ENCODE assay signal across 15 cellular contexts in the genomic region with DNA sequence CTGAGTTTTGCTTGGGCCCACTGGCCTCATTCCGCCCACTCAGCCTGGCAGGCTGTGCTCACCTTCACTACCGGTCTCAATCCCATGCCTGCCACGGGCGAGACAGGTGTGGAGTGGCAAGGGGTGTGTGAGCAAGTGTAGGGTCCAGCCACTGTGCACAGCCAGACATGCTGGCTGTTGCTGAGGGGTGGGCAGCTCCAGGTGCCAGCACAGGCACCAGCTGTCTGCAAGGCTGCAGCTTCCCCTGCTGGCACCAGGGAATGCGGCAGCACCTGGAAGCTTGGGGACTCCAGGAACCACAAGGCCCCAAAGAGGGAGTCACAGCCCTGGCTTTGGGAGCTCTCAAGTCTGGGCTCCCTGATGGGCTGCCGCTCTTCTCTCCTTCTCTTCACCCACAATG.
DNase-seq lines count a peak whose midpoint lies in the region; ATAC-seq and TF ChIP-seq lines count a peak whose summit lies in the region.
"Had no signal": no experiment of that assay in that cellular context is flagged by ENCODE, and none has a peak within 500 bp of the region (broad histone marks: within the 10 kb centered on the region; RNA-seq: fewer than 3 reads in every experiment).

No MANE protein-coding gene starts in this region.

- H3K4me1 ChIP-seq in SK-N-SH (ENCODE audit: control insufficient read depth in 1 of 2, insufficient read depth in 2 of 2, low read depth in 1 of 2, low read length in 1 of 2) = no peaks in the 10 kb centered on the region; a peak in 1 of 4 replicates
- H3K4me1 ChIP-seq in HUES48 (ENCODE audit: control insufficient read depth, insufficient read depth, low read length) = peaks cover 6% of the 10 kb centered on the region
- no peaks in the 10 kb centered on the region for H3K4me1 ChIP-seq in foreskin keratinocyte
- no peaks in the 10 kb centered on the region for H3K4me1 ChIP-seq in neural progenitor cell
- H3K4me1 ChIP-seq in esophagus squamous epithelium = no peaks in the 10 kb centered on the region
- H3K4me1 ChIP-seq: BLaER1 treated with 17β-estradiol and CSF1 and Interleukin-3, amounts not matched to agents 10 nM and 100 nM had no signal

- intact Hi-C loops in esophagus squamous epithelium (cut with DNase I) = no loop called here

- H3F3A ChIP-seq in SK-N-SH (replicated peaks; ENCODE audit: insufficient read depth) (no peaks in the 10 kb centered on the region), neural progenitor cell (ENCODE audit: low read depth) (no peaks in the 10 kb centered on the region)

- no peak for TF ChIP-seq POLR2A in esophagus squamous epithelium (IDR thresholded peaks at IDR 0.05)

- H3K27ac ChIP-seq in SK-N-SH (ENCODE audit: low read depth in 2 of 2, low read length in 1 of 2) (no peak overlapping the region), HUES48 (ENCODE audit: low read depth, low read length) (peak overlapping the region; percentile 3), foreskin keratinocyte (no peak overlapping the region), neural progenitor cell (no peak overlapping the region), esophagus squamous epithelium (no peak overlapping the region)
- H3K27ac ChIP-seq: BLaER1 treated with 17β-estradiol and CSF1 and Interleukin-3, amounts not matched to agents 10 nM and 100 nM had no signal

- TF ChIP-seq RAD21 in SK-N-SH (IDR thresholded peaks at IDR 0.05; ENCODE audit: low read length) = peak; percentile 60

- H3K27ac Mint-ChIP-seq in neural progenitor cell = no peak overlapping the region
- H3K27ac Mint-ChIP-seq: CD4-positive, CD25-positive, alpha-beta regulatory T cell had no signal

- H3K4me3 ChIP-seq in SK-N-SH (ENCODE audit: low read depth in 2 of 2, low read length in 1 of 2) (no peak overlapping the region), HUES48 (ENCODE audit: low read depth, low read length) (no peak overlapping the region), neural progenitor cell (no peak overlapping the region), esophagus squamous epithelium (no peak overlapping the region)
- H3K4me3 ChIP-seq: BLaER1 treated with 17β-estradiol and CSF1 and Interleukin-3, amounts not matched to agents 10 nM and 100 nM had no signal

- CTCF ChIA-PET in SK-N-SH (lab: Yijun Ruan, JAX) = interaction anchor here (1.3 to 1.8 kb wide), 3 partner anchors 12 to 952 kb away, joined by 3 to 5 read pairs (median 3); no protein-coding TSS in a partner anchor

- no peaks in the 10 kb centered on the region for H3K9me2 ChIP-seq in SK-N-SH

- no peaks in the 10 kb centered on the region for H3K4me1 Mint-ChIP-seq in neural progenitor cell
- H3K4me1 Mint-ChIP-seq: CD4-positive, CD25-positive, alpha-beta regulatory T cell had no signal

- no peak for TF ChIP-seq CTCF in SK-N-SH (IDR thresholded peaks at IDR 0.05)
- peak; percentile 14 for TF ChIP-seq CTCF in foreskin keratinocyte (conservative IDR thresholded peaks at IDR 0.05)
- TF ChIP-seq CTCF in neural progenitor cell (IDR thresholded peaks at IDR 0.05) = peak; percentile 44
- TF ChIP-seq CTCF in esophagus squamous epithelium (IDR thresholded peaks at IDR 0.05) = no peak

- no peak overlapping the region for H2AFZ ChIP-seq in SK-N-SH (ENCODE audit: low read depth)
- H2AFZ ChIP-seq in neural progenitor cell (replicated peaks) = no peak overlapping the region

- WGBS in SK-N-SH (ENCODE audit: low lambda C conversion rate) = 51% methylated on average over 6 of the region's 6 CpGs
- WGBS in esophagus squamous epithelium, 2 donors = 86% methylated on average over 4 of the region's 6 CpGs; no CpG with 5 or more reads in 1 of the 2 donors

- H3K36me3 ChIP-seq in SK-N-SH (replicated peaks in 1 of 2; ENCODE audit: control insufficient read depth in 1 of 2, insufficient read depth in 2 of 2, low read length in 1 of 2) = no peaks in the 10 kb centered on the region
- no peaks in the 10 kb centered on the region for H3K36me3 ChIP-seq in HUES48 (ENCODE audit: control insufficient read depth, insufficient read depth, low read length)
- no peaks in the 10 kb centered on the region for H3K36me3 ChIP-seq in neural progenitor cell
- no peaks in the 10 kb centered on the region for H3K36me3 ChIP-seq in esophagus squamous epithelium
- H3K36me3 ChIP-seq: BLaER1 treated with 17β-estradiol and CSF1 and Interleukin-3, amounts not matched to agents 10 nM and 100 nM had no signal

- H3K4me2 ChIP-seq in SK-N-SH (no peak overlapping the region), neural progenitor cell (no peak overlapping the region)
- H3K4me2 ChIP-seq: BLaER1 treated with 17β-estradiol and CSF1 and Interleukin-3, amounts not matched to agents 10 nM and 100 nM had no signal

- POLR2A ChIA-PET in SK-N-SH (lab: Yijun Ruan, JAX) = no interaction called here

- H3K27me3 ChIP-seq in SK-N-SH (ENCODE audit: insufficient read depth) = no peaks in the 10 kb centered on the region
- H3K27me3 ChIP-seq in HUES48 (ENCODE audit: control insufficient read depth, insufficient read depth, low read length) = no peaks in the 10 kb centered on the region
- H3K27me3 ChIP-seq in foreskin keratinocyte = peaks cover 6% of the 10 kb centered on the region
- H3K27me3 ChIP-seq in neural progenitor cell = no peaks in the 10 kb centered on the region
- H3K27me3 ChIP-seq in esophagus squamous epithelium = no peaks in the 10 kb centered on the region
- H3K27me3 ChIP-seq: BLaER1 treated with 17β-estradiol and CSF1 and Interleukin-3, amounts not matched to agents 10 nM and 100 nM had no signal

- H3K79me2 ChIP-seq in SK-N-SH (ENCODE audit: insufficient read depth) = no peaks in the 10 kb centered on the region
- no peaks in the 10 kb centered on the region for H3K79me2 ChIP-seq in neural progenitor cell (ENCODE audit: low read depth)

- ATAC-seq in SK-N-SH treated with all-trans-retinoic acid at 6 μM for 48 hours (no peak), foreskin keratinocyte (no peak)
- ATAC-seq: HCT116 had no signal

- no peaks in the 10 kb centered on the region for H4K20me1 ChIP-seq in SK-N-SH (ENCODE audit: insufficient read depth)
- H4K20me1 ChIP-seq in neural progenitor cell (ENCODE audit: low read depth) = no peaks in the 10 kb centered on the region
- H4K20me1 ChIP-seq: BLaER1 treated with 17β-estradiol and CSF1 and Interleukin-3, amounts not matched to agents 10 nM and 100 nM had no signal

- H3K36me3 Mint-ChIP-seq in neural progenitor cell = no peaks in the 10 kb centered on the region
- H3K36me3 Mint-ChIP-seq: CD4-positive, CD25-positive, alpha-beta regulatory T cell had no signal

- no peaks in the 10 kb centered on the region; the same call in 1 of the 2 replicates for H3K9me3 ChIP-seq in SK-N-SH
- H3K9me3 ChIP-seq in HUES48 (ENCODE audit: control insufficient read depth, insufficient read depth, low read length) = no peaks in the 10 kb centered on the region
- no peaks in the 10 kb centered on the region for H3K9me3 ChIP-seq in neural progenitor cell (ENCODE audit: low read depth)
- H3K9me3 ChIP-seq in esophagus squamous epithelium = no peaks in the 10 kb centered on the region
- H3K9me3 ChIP-seq: BLaER1 treated with 17β-estradiol and CSF1 and Interleukin-3, amounts not matched to agents 10 nM and 100 nM had no signal

- no peak for TF ChIP-seq EP300 in SK-N-SH (IDR thresholded peaks at IDR 0.05; ENCODE audit: borderline replicate concordance in 1 of 2, low read depth in 1 of 2, low read length in 1 of 2)

- H3K9me3 Mint-ChIP-seq in neural progenitor cell = no peaks in the 10 kb centered on the region

- DNase-seq in SK-N-SH = no peak
- DNase-seq in foreskin keratinocyte = no peak
- peak; percentile 46 for DNase-seq in neural progenitor cell (ENCODE audit: low spot score)
- no peak for DNase-seq in NCI-H446 (lab: John Stamatoyannopoulos, UW)
- no peak for DNase-seq in esophagus squamous epithelium (lab: John Stamatoyannopoulos, UW)
- no peak for DNase-seq in NCI-H1694 (lab: John Stamatoyannopoulos, UW)
- DNase-seq: 8988T; AML-193; CD4-positive, CD25-positive, alpha-beta regulatory T cell; DMS53; GF-D8 had no signal

- H3K9ac ChIP-seq in SK-N-SH = no peak overlapping the region
- H3K9ac ChIP-seq in HUES48 (ENCODE audit: low read depth, low read length) = no peak overlapping the region
- no peak overlapping the region for H3K9ac ChIP-seq in neural progenitor cell
- H3K9ac ChIP-seq: BLaER1 treated with 17β-estradiol and CSF1 and Interleukin-3, amounts not matched to agents 10 nM and 100 nM had no signal

- H3K4me3 Mint-ChIP-seq in neural progenitor cell = no peak overlapping the region
- H3K4me3 Mint-ChIP-seq: CD4-positive, CD25-positive, alpha-beta regulatory T cell had no signal

- no peaks in the 10 kb centered on the region for H3K27me3 Mint-ChIP-seq in neural progenitor cell (ENCODE audit: insufficient read depth, low read depth)
- H3K27me3 Mint-ChIP-seq: CD4-positive, CD25-positive, alpha-beta regulatory T cell had no signal

TF ChIP-seq in SK-N-SH, 30 proteins besides CTCF, POLR2A, EP300 and RAD21:
- TF ChIP-seq SMC3 (IDR thresholded peaks at IDR 0.05; ENCODE audit: low read depth, low read length) = peak; percentile 24; the same call in 1 of the 2 replicates
- no peak for TF ChIP-seq RCOR1 (IDR thresholded peaks at IDR 0.05; ENCODE audit: low read length)

TF ChIP-seq in SK-N-SH treated with all-trans-retinoic acid at 6 μM for 48 hours, 23 proteins besides CTCF, POLR2A, EP300 and RAD21:
- no peak for TF ChIP-seq ZFP3 (CRISPR knock-in tag; IDR thresholded peaks at IDR 0.05)

Comparison
In these comparisons a context has a peak if more than half of its experiments do, and no peak if none do; other contexts are left out.
1. CTCF ChIP-seq: peak in foreskin keratinocyte (single experiment) and neural progenitor cell (single experiment); none in SK-N-SH (single experiment) and esophagus squamous epithelium (0 of 6).